Comparison of ENCODE assay signal across 10 cellular contexts in the genomic region with DNA sequence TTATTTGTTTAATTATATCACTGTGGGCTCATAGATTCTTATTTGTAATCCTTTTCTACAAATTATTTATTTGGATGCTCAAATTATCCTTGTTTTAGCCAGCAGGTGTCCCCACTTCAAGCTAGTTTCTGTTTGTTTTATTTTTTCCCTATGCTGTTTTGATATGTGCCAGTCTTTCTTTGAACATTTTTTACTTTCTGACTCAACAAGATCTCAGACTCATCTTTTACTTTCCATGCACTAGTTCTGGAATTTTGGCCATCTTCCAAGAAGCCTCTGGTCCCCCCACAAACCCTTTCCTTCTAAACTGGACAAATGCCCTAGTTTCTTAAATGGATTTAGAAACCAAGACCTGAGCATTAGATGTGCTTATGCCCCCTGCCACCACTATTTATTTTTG. TPM values are rescaled to one million over a fixed set of nuclear protein-coding genes. Genes with fewer than 3 reads are reported as not detected.
DNase-seq lines count a peak whose midpoint lies in the region; ATAC-seq, FAIRE-seq and TF ChIP-seq lines count a peak whose summit lies in the region.
"Had no signal": no experiment of that assay in that cellular context is flagged by ENCODE, and none has a peak within 500 bp of the region (broad histone marks: within the 10 kb centered on the region; RNA-seq: fewer than 3 reads in every experiment).

No MANE protein-coding gene starts in this region.

- peak; percentile 38 for TF ChIP-seq CTCF in kidney epithelial cell (IDR thresholded peaks at IDR 0.05; ENCODE audit: insufficient read depth, low read length, poor library complexity, severe bottlenecking)

- H3K36me3 ChIP-seq in kidney epithelial cell (ENCODE audit: control insufficient read depth, insufficient read depth, low read length) = no peaks in the 10 kb centered on the region

- FAIRE-seq in TTC549 (lab: Jason Lieb, UNC) = peak; percentile 73

- no peak for ATAC-seq in GM21447 (IDR thresholded peaks at IDR 0.05; ENCODE audit: unreplicated experiment)
- ATAC-seq in GM21360 (IDR thresholded peaks at IDR 0.05; ENCODE audit: unreplicated experiment) = no peak
- no peak for ATAC-seq in HG02884 (IDR thresholded peaks at IDR 0.05; ENCODE audit: unreplicated experiment)

- H3K27me3 ChIP-seq in kidney epithelial cell (ENCODE audit: control insufficient read depth, insufficient read depth, low read length) = no peaks in the 10 kb centered on the region

- DNase-seq in AML-193 (lab: John Stamatoyannopoulos, UW) = peak; percentile 50 to 51
- peak; percentile 57 for DNase-seq in HCEC 1CT
- no peak for DNase-seq in kidney epithelial cell (ENCODE audit: low read depth)
- DNase-seq in NCI-H2029 treated with DMSO at 0.1 percent for 48 hours (lab: John Stamatoyannopoulos, UW) = no peak
- DNase-seq: activated CD4-positive, alpha-beta T cell treated with anti-CD3 and anti-CD28 coated beads for 48 hours; naive B cell had no signal

- H3K4me3 ChIP-seq in kidney epithelial cell (ENCODE audit: low read depth, low read length) = no peak overlapping the region

RNA-seq across cellular contexts. Expression of gene MRPS16, which starts 11.5 kb away (rescaled TPM):
- total RNA-seq in kidney epithelial cell = 70.5 and 71.9 TPM in 2 replicates

RNA-seq across cellular contexts. Expression of gene DNAJC9, which starts 16.9 kb away (rescaled TPM):
- 40.0 and 42.2 TPM in 2 replicates for total RNA-seq in kidney epithelial cell

Comparison
In these comparisons a context has a peak if more than half of its experiments do, and no peak if none do; other contexts are left out.
1. DNase-seq: peak in AML-193 (2 of 2) and HCEC 1CT (single experiment); none in kidney epithelial cell (single experiment) and NCI-H2029 treated with DMSO at 0.1 percent for 48 hours (single experiment).